2 cellular contexts compared by ENCODE assay signal in genomic region chr1:3488432-3488831, GRCh38.
TF ChIP-seq lines count a peak whose summit lies in the region.

No MANE protein-coding gene starts in this region.

TF ChIP-seq in HCT116, 20 proteins besides CTCF, POLR2A, EP300 and RAD21:
- TF ChIP-seq, protein P1, sequence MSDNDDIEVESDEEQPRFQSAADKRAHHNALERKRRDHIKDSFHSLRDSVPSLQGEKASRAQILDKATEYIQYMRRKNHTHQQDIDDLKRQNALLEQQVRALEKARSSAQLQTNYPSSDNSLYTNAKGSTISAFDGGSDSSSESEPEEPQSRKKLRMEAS (IDR thresholded peaks at IDR 0.05) = no peak
- TF ChIP-seq EZH2 (IDR thresholded peaks at IDR 0.05) (no peak), CEBPB (IDR thresholded peaks at IDR 0.05; ENCODE audit: low read depth) (no peak), ZNF274 (IDR thresholded peaks at IDR 0.05; ENCODE audit: low read depth, low read length) (no peak), SRF (IDR thresholded peaks at IDR 0.05; ENCODE audit: low read depth) (no peak), FOSL1 (IDR thresholded peaks at IDR 0.05; ENCODE audit: low read depth) (no peak), SIN3A (IDR thresholded peaks at IDR 0.05; ENCODE audit: low read depth) (no peak), ELF1 (IDR thresholded peaks at IDR 0.05; ENCODE audit: borderline replicate concordance, low read depth) (no peak)
- TF ChIP-seq, protein P2, sequence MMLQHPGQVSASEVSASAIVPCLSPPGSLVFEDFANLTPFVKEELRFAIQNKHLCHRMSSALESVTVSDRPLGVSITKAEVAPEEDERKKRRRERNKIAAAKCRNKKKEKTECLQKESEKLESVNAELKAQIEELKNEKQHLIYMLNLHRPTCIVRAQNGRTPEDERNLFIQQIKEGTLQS (IDR thresholded peaks at IDR 0.05) = no peak

TF ChIP-seq in H1, 55 proteins besides CTCF, POLR2A, EP300 and RAD21:
- TF ChIP-seq SUZ12 (IDR thresholded peaks at IDR 0.05; ENCODE audit: low read length) (no peak), SP2 (IDR thresholded peaks at IDR 0.05; ENCODE audit: low read length) (no peak), SP1 (IDR thresholded peaks at IDR 0.05; ENCODE audit: low read depth, low read length) (no peak), CHD2 (IDR thresholded peaks at IDR 0.05; ENCODE audit: low read length) (no peak), BCL11A (IDR thresholded peaks at IDR 0.05; ENCODE audit: low read depth in 2 of 2, low read length in 2 of 2) (no peak), CTBP2 (IDR thresholded peaks at IDR 0.05; ENCODE audit: borderline replicate concordance, insufficient read depth, insufficient read length, low read length) (no peak), JUN (IDR thresholded peaks at IDR 0.05; ENCODE audit: low read depth, low read length) (no peak), TEAD4 (IDR thresholded peaks at IDR 0.05; ENCODE audit: low read depth, low read length) (no peak), MAFK (IDR thresholded peaks at IDR 0.05; ENCODE audit: low read depth, low read length) (no peak)
